ENCODE assay signal across 22 cellular contexts in genomic region chr11:64677441-64678023, GRCh38. TPM values are rescaled to one million over a fixed set of nuclear protein-coding genes. Genes with fewer than 3 reads are reported as not detected.
"Had no signal": no experiment of that assay in that cellular context is flagged by ENCODE, and none has a peak within 500 bp of the region (broad histone marks: within the 10 kb centered on the region; RNA-seq: fewer than 3 reads in every experiment).

No MANE protein-coding gene starts in this region.

- H3K4me3 ChIP-seq: left ventricle myocardium inferior, ovary, psoas muscle, thyroid gland had no signal

- DNase-seq: activated CD4-positive, alpha-beta T cell treated with anti-CD3 and anti-CD28 coated beads, Interleukin-2, amount 50 U/mL, for 4 hours; activated effector memory CD4-positive, alpha-beta T cell treated with Interleukin-2 at 50 U/mL for 16 hours; activated naive CD4-positive, alpha-beta T cell treated with anti-CD3 and anti-CD28 coated beads for 36 hours; activated naive CD8-positive, alpha-beta T cell treated with anti-CD3 and anti-CD28 coated beads, Interleukin-2, amount 10 ng/mL, durations not matched to agents 7 days and 5 days; activated T-cell treated with anti-CD3 and anti-CD28 coated beads, Interleukin-2, amount 50 U/mL, for 72 hours; amygdala; effector CD4-positive, alpha-beta T cell; erythroblast; foreskin fibroblast; immature natural killer cell; left ventricle myocardium inferior; naive thymus-derived CD8-positive, alpha-beta T cell; ovary; psoas muscle; right cardiac atrium; stimulated activated CD4-positive, alpha-beta T cell treated with anti-CD3 and anti-CD28 coated beads, Interleukin-12 subunit alpha, Interleukin-12 subunit beta, amount 100 ng/mL, for 4 hours; stimulated activated CD4-positive, alpha-beta T cell treated with anti-CD3 and anti-CD28 coated beads, Interleukin-4, amount 100 ng/mL, for 4 hours; T-helper 1 cell; thyroid gland had no signal

RNA-seq across cellular contexts. Expression of gene NRXN2, which starts 45.5 kb away (rescaled TPM):
- total RNA-seq: glomerular endothelial cell, kidney epithelial cell, lung microvascular endothelial cell had no signal
